ENCODE assay signal across 15 cellular contexts in genomic region chr4:139054791-139055376, GRCh38. TPM values are rescaled to one million over a fixed set of nuclear protein-coding genes. Genes with fewer than 3 reads are reported as not detected.
A peak's percentile ranks its signal among the peaks of the same experiment; 100 is the strongest.
DNase-seq lines count a peak whose midpoint lies in the region; ATAC-seq, FAIRE-seq and TF ChIP-seq lines count a peak whose summit lies in the region.
"Had no signal": no experiment of that assay in that cellular context is flagged by ENCODE, and none has a peak within 500 bp of the region (broad histone marks: within the 10 kb centered on the region; RNA-seq: fewer than 3 reads in every experiment).

No MANE protein-coding gene starts in this region.

- no peak overlapping the region for H2AFZ ChIP-seq in IMR-90 (replicated peaks; ENCODE audit: low read length, poor library complexity)

- WGBS in IMR-90 (ENCODE audit: extremely low coverage in 2 of 2, insufficient read length in 1 of 2), 2 experiments: no CpG with 5 or more reads among the region's 1 CpG
- 27 to 53% (median 47%) methylated on average over 1 of the region's 1 CpG for WGBS in small intestine, 3 donors

- peaks cover 6% of the 10 kb centered on the region for H3K4me1 ChIP-seq in CD8-positive, alpha-beta T cell (ENCODE audit: insufficient read depth, low read length)
- H3K4me1 ChIP-seq in IMR-90 (ENCODE audit: control insufficient read depth, insufficient read depth, low read length) (peaks cover 3% of the 10 kb centered on the region), small intestine (ENCODE audit: control insufficient read depth in 2 of 2, insufficient read depth in 1 of 2, low read depth in 1 of 2, low read length in 1 of 2) (peaks cover 0 to 1% of the 10 kb centered on the region in 2 donors)

- no peak overlapping the region for H3K4me3 Mint-ChIP-seq in CD8-positive, alpha-beta T cell
- H3K4me3 Mint-ChIP-seq in natural killer cell: no peak overlapping the region
- H3K4me3 Mint-ChIP-seq: activated CD4-positive, alpha-beta memory T cell treated with anti-CD3 and anti-CD28 coated beads, Interleukin-2, amount 10 ng/mL, durations not matched to agents 7 days and 5 days had no signal

- H3K18ac ChIP-seq in IMR-90 (ENCODE audit: low read depth, low read length): no peak overlapping the region

- POLR2A ChIA-PET in CD8-positive, alpha-beta T cell (lab: Charles Lee): interaction anchor here (1.8 kb wide), 1 partner anchor 26 kb away, joined by 4 read pairs; no protein-coding TSS in a partner anchor
- POLR2A ChIA-PET in IMR-90 (lab: Charles Lee; ENCODE audit: unreplicated experiment): interaction anchor here (0.5 kb wide), 1 partner anchor 407 kb away, joined by 3 read pairs; no protein-coding TSS in a partner anchor

- BruUV-seq in IMR-90 (replicated peaks; lab: Mats Ljungman, UMichigan): no TSS peak

- H3K27ac Mint-ChIP-seq in CD8-positive, alpha-beta T cell: peak overlapping the region; percentile 69
- H3K27ac Mint-ChIP-seq in natural killer cell: peak overlapping the region; percentile 38 to 50
- H3K27ac Mint-ChIP-seq: activated CD4-positive, alpha-beta memory T cell treated with anti-CD3 and anti-CD28 coated beads, Interleukin-2, amount 10 ng/mL, durations not matched to agents 7 days and 5 days had no signal

- H3K4me1 Mint-ChIP-seq in CD8-positive, alpha-beta T cell (ENCODE audit: low read depth): peaks cover 42% of the 10 kb centered on the region
- peaks cover 37 to 50% of the 10 kb centered on the region in 2 donors for H3K4me1 Mint-ChIP-seq in natural killer cell

- CTCF ChIA-PET in CD8-positive, alpha-beta T cell (lab: Charles Lee): interaction anchor here (1.4 kb wide), 1 partner anchor 24 kb away, joined by 3 read pairs; no protein-coding TSS in a partner anchor
- CTCF ChIA-PET in IMR-90 (lab: Yijun Ruan, JAX): no interaction called here

- peaks cover 2% of the 10 kb centered on the region; the same call in 1 of the 2 replicates for H3K9me1 ChIP-seq in IMR-90 (ENCODE audit: insufficient read depth, low read length)

- no peak overlapping the region for H3K56ac ChIP-seq in IMR-90 (ENCODE audit: extremely low read depth, insufficient read depth, low read length)

- H4K8ac ChIP-seq in IMR-90 (ENCODE audit: low read depth in 2 of 2, low read length in 2 of 2): no peak overlapping the region

- no peak overlapping the region for H3K9ac ChIP-seq in IMR-90 (ENCODE audit: low read depth, low read length)

- peaks cover 19% of the 10 kb centered on the region for H3K36me3 ChIP-seq in CD8-positive, alpha-beta T cell (ENCODE audit: insufficient read depth, low read length)
- H3K36me3 ChIP-seq in IMR-90 (ENCODE audit: control insufficient read depth, insufficient read depth, low read length) (peaks cover 16% of the 10 kb centered on the region), small intestine (ENCODE audit: control insufficient read depth in 2 of 2, insufficient read depth in 2 of 2, low read length in 2 of 2) (peaks cover 5 to 10% of the 10 kb centered on the region in 2 donors)

- no peak for DNase-seq in CD8-positive, alpha-beta T cell
- peak; percentile 26 for DNase-seq in IMR-90
- DNase-seq in choroid plexus epithelial cell (ENCODE audit: low read depth): peak; percentile 47
- DNase-seq in natural killer cell: no peak
- DNase-seq in AML-193 (lab: John Stamatoyannopoulos, UW): no peak
- DNase-seq in small intestine: no peak
- DNase-seq in GM12892 (ENCODE audit: insufficient read length): no peak
- DNase-seq: activated CD4-positive, alpha-beta memory T cell treated with anti-CD3 and anti-CD28 coated beads, Interleukin-2, amount 10 ng/mL, durations not matched to agents 7 days and 5 days; Kasumi-1; left colon; NCI-H2171 treated with DMSO at 0.1 percent for 48 hours; OCI-M1; spleen had no signal

- no peak overlapping the region for H2BK20ac ChIP-seq in IMR-90 (ENCODE audit: low read depth, low read length)

- in situ Hi-C loops in IMR-90 (cut with MboI; ENCODE audit: low sequenced_read_pairs): no loop called here

- no peak overlapping the region for H2BK120ac ChIP-seq in IMR-90 (ENCODE audit: low read depth, low read length)

- H3K14ac ChIP-seq in IMR-90 (replicated peaks; ENCODE audit: low read depth, low read length): no peak overlapping the region

- intact Hi-C loops in CD8-positive, alpha-beta T cell (cut with DNase I, micrococcal nuclease): no loop called here
- intact Hi-C loops in IMR-90 (cut with micrococcal nuclease) (no loop called here), natural killer cell (cut with micrococcal nuclease) (no loop called here)

- H3K9me3 Mint-ChIP-seq in CD8-positive, alpha-beta T cell: no peaks in the 10 kb centered on the region
- H3K9me3 Mint-ChIP-seq in natural killer cell: no peaks in the 10 kb centered on the region
- H3K9me3 Mint-ChIP-seq: activated CD4-positive, alpha-beta memory T cell treated with anti-CD3 and anti-CD28 coated beads, Interleukin-2, amount 10 ng/mL, durations not matched to agents 7 days and 5 days had no signal

- no peak for FAIRE-seq in small intestine (lab: Jason Lieb, UNC)
- no peak for FAIRE-seq in GM12892 (lab: Jason Lieb, UNC)
- FAIRE-seq: D721Med had no signal

- dilution Hi-C loops in IMR-90 (cut with HindIII; ENCODE audit: low sequenced_read_pairs, unreplicated experiment): no loop called here

- no peak overlapping the region for H3K4ac ChIP-seq in IMR-90 (ENCODE audit: low read depth, low read length)

- H3K9me3 ChIP-seq in CD8-positive, alpha-beta T cell (ENCODE audit: low read length): no peaks in the 10 kb centered on the region
- H3K9me3 ChIP-seq in IMR-90 (ENCODE audit: control insufficient read depth, insufficient read depth, low read length): no peaks in the 10 kb centered on the region
- H3K9me3 ChIP-seq in small intestine (ENCODE audit: control insufficient read depth, low read depth): no peaks in the 10 kb centered on the region
- H3K9me3 ChIP-seq: spleen had no signal

- peaks cover 68% of the 10 kb centered on the region for H3K36me3 Mint-ChIP-seq in CD8-positive, alpha-beta T cell
- peaks cover 9% of the 10 kb centered on the region for H3K36me3 Mint-ChIP-seq in natural killer cell

- no peak overlapping the region for H2BK15ac ChIP-seq in IMR-90 (ENCODE audit: low read depth, low read length)

- H4K91ac ChIP-seq in IMR-90 (ENCODE audit: insufficient read depth, low read depth, low read length): no peak overlapping the region

- peaks cover 31 to 52% of the 10 kb centered on the region in 2 experiments for H3K79me1 ChIP-seq in IMR-90 (ENCODE audit: low read depth in 1 of 2, low read length in 2 of 2)

- H3K4me2 ChIP-seq in IMR-90 (ENCODE audit: low read depth, low read length): no peak overlapping the region

- no peaks in the 10 kb centered on the region for H3K27me3 Mint-ChIP-seq in CD8-positive, alpha-beta T cell (ENCODE audit: low read depth)
- H3K27me3 Mint-ChIP-seq in natural killer cell (ENCODE audit: low read depth in 2 of 2): no peaks in the 10 kb centered on the region
- H3K27me3 Mint-ChIP-seq: activated CD4-positive, alpha-beta memory T cell treated with anti-CD3 and anti-CD28 coated beads, Interleukin-2, amount 10 ng/mL, durations not matched to agents 7 days and 5 days had no signal

- no peak overlapping the region for H3K27ac ChIP-seq in CD8-positive, alpha-beta T cell (ENCODE audit: low read depth, low read length)
- no peak overlapping the region for H3K27ac ChIP-seq in IMR-90 (ENCODE audit: insufficient read depth, low read length)
- H3K27ac ChIP-seq in small intestine (ENCODE audit: low read depth in 1 of 2, low read length in 1 of 2): no peak overlapping the region
- H3K27ac ChIP-seq: spleen had no signal

- H4K5ac ChIP-seq in IMR-90 (ENCODE audit: low read depth, low read length): no peak overlapping the region

- no peak overlapping the region for H2AK5ac ChIP-seq in IMR-90 (ENCODE audit: low read depth, low read length)

- no peak for TF ChIP-seq CTCF in CD8-positive, alpha-beta T cell (IDR thresholded peaks at IDR 0.05)
- no peak for TF ChIP-seq CTCF in IMR-90 (conservative IDR thresholded peaks at IDR 0.05; ENCODE audit: low read depth, low read length)
- TF ChIP-seq CTCF in choroid plexus epithelial cell (conservative IDR thresholded peaks at IDR 0.05; ENCODE audit: low read depth, low read length): no peak
- no peak for TF ChIP-seq CTCF in natural killer cell (IDR thresholded peaks at IDR 0.05)

- no peak overlapping the region for H3K4me3 ChIP-seq in CD8-positive, alpha-beta T cell (ENCODE audit: low read depth, low read length)
- H3K4me3 ChIP-seq in IMR-90 (ENCODE audit: insufficient read depth, low read depth, low read length) (no peak overlapping the region), choroid plexus epithelial cell (ENCODE audit: low read depth, low read length) (no peak overlapping the region), small intestine (ENCODE audit: low read depth in 1 of 2, low read length in 2 of 2) (no peak overlapping the region)
- H3K4me3 ChIP-seq: spleen had no signal

- TF ChIP-seq RAD21 in IMR-90 (IDR thresholded peaks at IDR 0.05; ENCODE audit: low read length): no peak

- H4K20me1 ChIP-seq in IMR-90 (ENCODE audit: insufficient read depth, low read length): peaks cover 12% of the 10 kb centered on the region

- no peak overlapping the region for H3K23ac ChIP-seq in IMR-90 (ENCODE audit: low read depth, low read length)

- ATAC-seq in CD8-positive, alpha-beta T cell: no peak
- ATAC-seq in IMR-90 (ENCODE audit: low read depth): peak; percentile 40
- no peak for ATAC-seq in natural killer cell
- no peak for ATAC-seq in HG03159 (IDR thresholded peaks at IDR 0.05; ENCODE audit: unreplicated experiment)
- ATAC-seq: left colon had no signal

- H2AK9ac ChIP-seq in IMR-90 (replicated peaks; ENCODE audit: low read depth, low read length, poor library complexity): no peak overlapping the region

- TF ChIP-seq POLR2A in IMR-90 (IDR thresholded peaks at IDR 0.05; ENCODE audit: low read depth, low read length): no peak
- TF ChIP-seq POLR2A in GM12892 (IDR thresholded peaks at IDR 0.05; ENCODE audit: low read depth, low read length): no peak

- H3K27me3 ChIP-seq in CD8-positive, alpha-beta T cell (ENCODE audit: insufficient read depth, low read length): no peaks in the 10 kb centered on the region
- H3K27me3 ChIP-seq in IMR-90 (ENCODE audit: control insufficient read depth, insufficient read depth, low read length) (no peaks in the 10 kb centered on the region), small intestine (ENCODE audit: control insufficient read depth in 2 of 2, insufficient read depth in 2 of 2, low read length in 2 of 2) (no peaks in the 10 kb centered on the region)
- H3K27me3 ChIP-seq: spleen had no signal

- H2BK5ac ChIP-seq in IMR-90 (ENCODE audit: low read depth, low read length, poor library complexity, severe bottlenecking): peak overlapping the region; percentile 15

TF ChIP-seq in IMR-90, 13 proteins besides CTCF, POLR2A, EP300 and RAD21 (continues in another document):
- no peak for TF ChIP-seq MXI1 (IDR thresholded peaks at IDR 0.05; ENCODE audit: borderline replicate concordance, low read depth, low read length)

RNA-seq across cellular contexts. Expression of gene NOCT, which starts 39.3 kb away (rescaled TPM):
- 10 to 100 TPM; 45.7 to 49.6 TPM for total RNA-seq in CD8-positive, alpha-beta T cell
- 30.8 and 41.4 TPM in 2 replicates for total RNA-seq in IMR-90 (2012; rRNA removed)
- polyA plus RNA-seq in IMR-90 (2012; rRNA removed): 5.5 and 6.6 TPM in 2 replicates
- polyA plus RNA-seq in IMR-90 (2012; cell fraction: cytosol; rRNA removed): 3.6 and 4.1 TPM in 2 replicates
- 6.0 and 6.9 TPM in 2 replicates for polyA plus RNA-seq in IMR-90 (2012; cell fraction: nucleus; rRNA removed; ENCODE audit: low replicate concordance)
- 10 to 100 TPM; 17.6 to 28.5 (median 20.9) TPM for total RNA-seq in natural killer cell
- polyA plus RNA-seq in small intestine: 1 to 10 TPM; 2.3 to 8.5 (median 3.5) TPM
- 7.2 TPM for polyA plus RNA-seq in GM12892 (2012; ENCODE audit: missing spikeins)

Comparison
In these comparisons a context has a peak if more than half of its experiments do, and no peak if none do; other contexts are left out.
1. DNase-seq: peak in IMR-90 (single experiment) and choroid plexus epithelial cell (single experiment); none in CD8-positive, alpha-beta T cell (0 of 7), natural killer cell (single experiment), AML-193 (0 of 2), small intestine (single experiment) and GM12892 (single experiment).